Comparison of ENCODE assay signal across 9 cellular contexts in genomic region chr20:46058656-46059281, GRCh38.
DNase-seq lines count a peak whose midpoint lies in the region; ATAC-seq and TF ChIP-seq lines count a peak whose summit lies in the region.
"Had no signal": no experiment of that assay in that cellular context is flagged by ENCODE, and none has a peak within 500 bp of the region (broad histone marks: within the 10 kb centered on the region; RNA-seq: fewer than 3 reads in every experiment).

No MANE protein-coding gene starts in this region.

- peak overlapping the region; percentile 38 for H3K4me3 ChIP-seq in choroid plexus epithelial cell (ENCODE audit: low read depth, low read length)
- H3K4me3 ChIP-seq: SJSA1 had no signal

- ATAC-seq in GM19467 (IDR thresholded peaks at IDR 0.05; ENCODE audit: unreplicated experiment) (no peak), HG03442 (IDR thresholded peaks at IDR 0.05; ENCODE audit: unreplicated experiment) (no peak)

- DNase-seq in SIG-M5 treated with dmso at 0.1 percent for 504 hours (lab: John Stamatoyannopoulos, UW; ENCODE audit: unreplicated experiment) (peak; percentile 40), SIG-M5 (lab: John Stamatoyannopoulos, UW) (no peak), choroid plexus epithelial cell (ENCODE audit: low read depth) (no peak), left kidney (ENCODE audit: low read depth, low spot score) (peak; percentile 66), superior temporal gyrus (ENCODE audit: extremely low spot score) (peak; percentile 6)
- no peak for DNase-seq in stimulated activated CD4-positive, alpha-beta T cell treated with anti-CD3 and anti-CD28 coated beads, Interleukin-4, amount 100 ng/mL, for 1 hour

- no peak for TF ChIP-seq CTCF in choroid plexus epithelial cell (conservative IDR thresholded peaks at IDR 0.05; ENCODE audit: low read depth, low read length)

Comparison
In these comparisons a context has a peak if more than half of its experiments do, and no peak if none do; other contexts are left out.
1. DNase-seq: peak in SIG-M5 treated with dmso at 0.1 percent for 504 hours (single experiment), left kidney (single experiment) and superior temporal gyrus (single experiment); none in SIG-M5 (single experiment), choroid plexus epithelial cell (single experiment) and stimulated activated CD4-positive, alpha-beta T cell treated with anti-CD3 and anti-CD28 coated beads, Interleukin-4, amount 100 ng/mL, for 1 hour (single experiment).